ENCODE assay signal across 9 cellular contexts in the genomic region with DNA sequence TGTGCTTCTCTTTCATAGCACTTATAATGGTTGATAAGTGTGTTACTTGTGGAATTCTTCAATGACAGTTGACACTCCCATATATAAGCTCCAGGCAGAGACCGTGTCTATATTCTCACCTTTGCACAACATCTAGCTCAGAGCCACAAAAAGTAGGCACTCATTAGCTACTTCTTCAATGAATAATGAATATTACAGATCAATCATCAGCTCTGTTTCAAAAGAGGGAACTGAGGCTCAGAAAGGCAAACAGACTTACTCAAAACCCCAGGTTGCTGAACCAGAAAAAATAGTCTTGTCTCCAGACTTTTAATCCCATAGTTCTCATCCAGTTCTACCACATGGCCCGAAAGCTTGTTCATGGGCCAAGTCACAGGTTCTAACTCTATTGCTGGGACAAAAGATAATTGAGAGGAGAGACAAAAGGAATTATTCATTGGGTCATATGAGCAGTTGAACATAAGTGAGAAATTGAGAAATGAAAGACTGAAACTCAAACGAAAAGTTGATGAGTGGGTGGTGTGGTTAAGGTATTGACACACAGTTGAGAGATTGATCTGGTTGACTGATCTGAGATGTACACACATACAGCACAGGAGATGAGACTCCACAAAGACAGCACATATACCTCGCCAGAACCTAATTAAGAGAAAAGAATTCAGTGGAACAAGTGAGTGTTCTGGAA.
DNase-seq lines count a peak whose midpoint lies in the region; ATAC-seq and TF ChIP-seq lines count a peak whose summit lies in the region.
"Had no signal": no experiment of that assay in that cellular context is flagged by ENCODE, and none has a peak within 500 bp of the region (broad histone marks: within the 10 kb centered on the region; RNA-seq: fewer than 3 reads in every experiment).

No MANE protein-coding gene starts in this region.

- CTCF ChIA-PET in activated naive CD4-positive, alpha-beta T cell treated with anti-CD3 and anti-CD28 coated beads for 36 hours (lab: Charles Lee): no interaction called here
- CTCF ChIA-PET in activated naive CD4-positive, alpha-beta T cell treated with anti-CD3 and anti-CD28 coated beads, Interleukin-2, amount 10 ng/mL, durations not matched to agents 7 days and 5 days (lab: Charles Lee): no interaction called here
- CTCF ChIA-PET in naive thymus-derived CD4-positive, alpha-beta T cell (lab: Charles Lee): no interaction called here

- peaks cover 7% of the 10 kb centered on the region for H3K4me1 Mint-ChIP-seq in activated naive CD4-positive, alpha-beta T cell treated with anti-CD3 and anti-CD28 coated beads for 36 hours (ENCODE audit: low read depth)
- no peaks in the 10 kb centered on the region for H3K4me1 Mint-ChIP-seq in activated naive CD4-positive, alpha-beta T cell treated with anti-CD3 and anti-CD28 coated beads, Interleukin-2, amount 10 ng/mL, durations not matched to agents 7 days and 5 days
- H3K4me1 Mint-ChIP-seq in stimulated activated memory B cell treated with anti-CD40 and anti-IgM and Interleukin-4, amounts not matched to agents 10 μg/mL and 1 μg/mL and 100 μg/mL, for 72 hours: peaks cover 14% of the 10 kb centered on the region
- H3K4me1 Mint-ChIP-seq in naive thymus-derived CD4-positive, alpha-beta T cell: peaks cover 0 to 13% (median 0%) of the 10 kb centered on the region in 7 donors
- H3K4me1 Mint-ChIP-seq in chondrocyte (ENCODE audit: low read depth): peaks cover 12% of the 10 kb centered on the region

- peak; percentile 5 for DNase-seq in activated naive CD4-positive, alpha-beta T cell treated with anti-CD3 and anti-CD28 coated beads for 36 hours
- no peak for DNase-seq in activated naive CD4-positive, alpha-beta T cell treated with anti-CD3 and anti-CD28 coated beads, Interleukin-2, amount 10 ng/mL, durations not matched to agents 7 days and 5 days
- DNase-seq in naive thymus-derived CD4-positive, alpha-beta T cell: no peak
- DNase-seq in NCI-H1694 treated with DMSO at 0.1 percent for 48 hours (lab: John Stamatoyannopoulos, UW) (no peak), chondrocyte (ENCODE audit: low spot score) (no peak)
- DNase-seq: MM.1S had no signal

- no peaks in the 10 kb centered on the region for H3K9me3 Mint-ChIP-seq in activated naive CD4-positive, alpha-beta T cell treated with anti-CD3 and anti-CD28 coated beads for 36 hours
- no peaks in the 10 kb centered on the region for H3K9me3 Mint-ChIP-seq in activated naive CD4-positive, alpha-beta T cell treated with anti-CD3 and anti-CD28 coated beads, Interleukin-2, amount 10 ng/mL, durations not matched to agents 7 days and 5 days
- peaks cover 3% of the 10 kb centered on the region for H3K9me3 Mint-ChIP-seq in stimulated activated memory B cell treated with anti-CD40 and anti-IgM and Interleukin-4, amounts not matched to agents 10 μg/mL and 1 μg/mL and 100 μg/mL, for 72 hours
- peaks cover 0 to 5% (median 0%) of the 10 kb centered on the region in 11 donors for H3K9me3 Mint-ChIP-seq in naive thymus-derived CD4-positive, alpha-beta T cell
- H3K9me3 Mint-ChIP-seq in chondrocyte (ENCODE audit: low read depth): peaks cover 8% of the 10 kb centered on the region

- ATAC-seq in GM21529 (IDR thresholded peaks at IDR 0.05; ENCODE audit: unreplicated experiment) (peak; percentile 84), HG03280 (IDR thresholded peaks at IDR 0.05; ENCODE audit: unreplicated experiment) (peak; percentile 94)
- ATAC-seq in stimulated activated memory B cell treated with anti-CD40 and anti-IgM and Interleukin-4, amounts not matched to agents 10 μg/mL and 1 μg/mL and 100 μg/mL, for 72 hours: peak; percentile 88
- no peak for ATAC-seq in naive thymus-derived CD4-positive, alpha-beta T cell

- POLR2A ChIA-PET in naive thymus-derived CD4-positive, alpha-beta T cell (lab: Charles Lee): no interaction called here

- no peaks in the 10 kb centered on the region for H3K9me3 ChIP-seq in naive thymus-derived CD4-positive, alpha-beta T cell (ENCODE audit: control insufficient read depth in 2 of 3, low read length in 3 of 3)

- H3K4me3 ChIP-seq in naive thymus-derived CD4-positive, alpha-beta T cell (ENCODE audit: low read length): no peak overlapping the region

- H3K36me3 ChIP-seq in naive thymus-derived CD4-positive, alpha-beta T cell (ENCODE audit: control insufficient read depth in 2 of 3, insufficient read depth in 3 of 3, low read length in 3 of 3): no peaks in the 10 kb centered on the region

- no peak overlapping the region for H3K27ac ChIP-seq in naive thymus-derived CD4-positive, alpha-beta T cell (ENCODE audit: low read depth, low read length)

- H3K27me3 Mint-ChIP-seq in activated naive CD4-positive, alpha-beta T cell treated with anti-CD3 and anti-CD28 coated beads for 36 hours (ENCODE audit: low read depth): peaks cover 3% of the 10 kb centered on the region
- no peaks in the 10 kb centered on the region for H3K27me3 Mint-ChIP-seq in activated naive CD4-positive, alpha-beta T cell treated with anti-CD3 and anti-CD28 coated beads, Interleukin-2, amount 10 ng/mL, durations not matched to agents 7 days and 5 days
- H3K27me3 Mint-ChIP-seq in stimulated activated memory B cell treated with anti-CD40 and anti-IgM and Interleukin-4, amounts not matched to agents 10 μg/mL and 1 μg/mL and 100 μg/mL, for 72 hours: peaks cover 19% of the 10 kb centered on the region
- H3K27me3 Mint-ChIP-seq in naive thymus-derived CD4-positive, alpha-beta T cell: peaks cover 0 to 7% (median 2%) of the 10 kb centered on the region in 5 donors
- no peaks in the 10 kb centered on the region for H3K27me3 Mint-ChIP-seq in chondrocyte (ENCODE audit: low read depth)

- no peak overlapping the region for H3K4me3 Mint-ChIP-seq in activated naive CD4-positive, alpha-beta T cell treated with anti-CD3 and anti-CD28 coated beads for 36 hours
- no peak overlapping the region for H3K4me3 Mint-ChIP-seq in activated naive CD4-positive, alpha-beta T cell treated with anti-CD3 and anti-CD28 coated beads, Interleukin-2, amount 10 ng/mL, durations not matched to agents 7 days and 5 days
- no peak overlapping the region for H3K4me3 Mint-ChIP-seq in stimulated activated memory B cell treated with anti-CD40 and anti-IgM and Interleukin-4, amounts not matched to agents 10 μg/mL and 1 μg/mL and 100 μg/mL, for 72 hours
- H3K4me3 Mint-ChIP-seq in naive thymus-derived CD4-positive, alpha-beta T cell: no peak overlapping the region
- H3K4me3 Mint-ChIP-seq in chondrocyte (ENCODE audit: unreplicated experiment): no peak overlapping the region

- no peak overlapping the region for H3K27ac Mint-ChIP-seq in activated naive CD4-positive, alpha-beta T cell treated with anti-CD3 and anti-CD28 coated beads for 36 hours
- H3K27ac Mint-ChIP-seq in activated naive CD4-positive, alpha-beta T cell treated with anti-CD3 and anti-CD28 coated beads, Interleukin-2, amount 10 ng/mL, durations not matched to agents 7 days and 5 days: no peak overlapping the region
- no peak overlapping the region for H3K27ac Mint-ChIP-seq in stimulated activated memory B cell treated with anti-CD40 and anti-IgM and Interleukin-4, amounts not matched to agents 10 μg/mL and 1 μg/mL and 100 μg/mL, for 72 hours
- H3K27ac Mint-ChIP-seq in naive thymus-derived CD4-positive, alpha-beta T cell: no peak overlapping the region
- H3K27ac Mint-ChIP-seq in chondrocyte (ENCODE audit: unreplicated experiment): no peak overlapping the region

- intact Hi-C loops in activated naive CD4-positive, alpha-beta T cell treated with anti-CD3 and anti-CD28 coated beads for 36 hours (cut with micrococcal nuclease): loop anchor here (1.0 to 2.0 kb wide), 3 partner anchors 8 to 100 kb away; no protein-coding TSS in a partner anchor
- intact Hi-C loops in naive thymus-derived CD4-positive, alpha-beta T cell (cut with micrococcal nuclease): loop anchor here in 1 of 2 donors (5.0 kb wide), 1 partner anchor 283 kb away; no protein-coding TSS in a partner anchor

- H3K4me1 ChIP-seq in naive thymus-derived CD4-positive, alpha-beta T cell (ENCODE audit: control insufficient read depth in 2 of 2, insufficient read depth in 2 of 2, low read length in 2 of 2): no peaks in the 10 kb centered on the region

- H3K36me3 Mint-ChIP-seq in activated naive CD4-positive, alpha-beta T cell treated with anti-CD3 and anti-CD28 coated beads for 36 hours (ENCODE audit: low read depth): no peaks in the 10 kb centered on the region
- H3K36me3 Mint-ChIP-seq in activated naive CD4-positive, alpha-beta T cell treated with anti-CD3 and anti-CD28 coated beads, Interleukin-2, amount 10 ng/mL, durations not matched to agents 7 days and 5 days: no peaks in the 10 kb centered on the region
- no peaks in the 10 kb centered on the region for H3K36me3 Mint-ChIP-seq in stimulated activated memory B cell treated with anti-CD40 and anti-IgM and Interleukin-4, amounts not matched to agents 10 μg/mL and 1 μg/mL and 100 μg/mL, for 72 hours
- no peaks in the 10 kb centered on the region for H3K36me3 Mint-ChIP-seq in naive thymus-derived CD4-positive, alpha-beta T cell
- no peaks in the 10 kb centered on the region for H3K36me3 Mint-ChIP-seq in chondrocyte (ENCODE audit: low read depth)

- no peaks in the 10 kb centered on the region for H3K27me3 ChIP-seq in naive thymus-derived CD4-positive, alpha-beta T cell (ENCODE audit: control insufficient read depth in 2 of 2, insufficient read depth in 2 of 2, low read length in 2 of 2)

- TF ChIP-seq CTCF in chondrocyte (IDR thresholded peaks at IDR 0.05): no peak
